Comparison of ENCODE assay signal across 34 cellular contexts in genomic region chr1:30242722-30243465, GRCh38.
DNase-seq lines count a peak whose midpoint lies in the region; ATAC-seq and TF ChIP-seq lines count a peak whose summit lies in the region.
"Had no signal": no experiment of that assay in that cellular context is flagged by ENCODE, and none has a peak within 500 bp of the region (broad histone marks: within the 10 kb centered on the region; RNA-seq: fewer than 3 reads in every experiment).

No MANE protein-coding gene starts in this region.

- H3K36me3 ChIP-seq in breast epithelium (no peaks in the 10 kb centered on the region), prostate gland (no peaks in the 10 kb centered on the region)
- H3K36me3 ChIP-seq: ascending aorta, cardiac muscle cell, colonic mucosa, HAP-1 had no signal

- H3K27ac ChIP-seq in breast epithelium = no peak overlapping the region
- H3K27ac ChIP-seq in prostate gland = no peak overlapping the region
- H3K27ac ChIP-seq: A549, ascending aorta, cardiac muscle cell, colonic mucosa, epithelial cell of prostate, KMS-11, VCaP had no signal

- no peaks in the 10 kb centered on the region for H3K4me1 Mint-ChIP-seq in MCF 10A (ENCODE audit: insufficient read depth, unreplicated experiment)
- H3K4me1 Mint-ChIP-seq: activated naive CD8-positive, alpha-beta T cell treated with anti-CD3 and anti-CD28 coated beads, Interleukin-2, amount 10 ng/mL, durations not matched to agents 7 days and 5 days; B cell; immature natural killer cell had no signal

- H3K4me3 ChIP-seq in breast epithelium = no peak overlapping the region
- H3K4me3 ChIP-seq in prostate gland = no peak overlapping the region
- H3K4me3 ChIP-seq: A549, ascending aorta, cardiac muscle cell, colonic mucosa, HAP-1 had no signal

- H3K36me3 Mint-ChIP-seq in MCF 10A (ENCODE audit: insufficient read depth, unreplicated experiment) = no peaks in the 10 kb centered on the region
- H3K36me3 Mint-ChIP-seq: activated naive CD8-positive, alpha-beta T cell treated with anti-CD3 and anti-CD28 coated beads, Interleukin-2, amount 10 ng/mL, durations not matched to agents 7 days and 5 days; CD4-positive, alpha-beta memory T cell; immature natural killer cell had no signal

- H3K9me3 ChIP-seq in breast epithelium = no peaks in the 10 kb centered on the region
- H3K9me3 ChIP-seq in prostate gland = no peaks in the 10 kb centered on the region
- H3K9me3 ChIP-seq: A549, ascending aorta, colonic mucosa, HAP-1 had no signal

- TF ChIP-seq CTCF in MCF 10A (IDR thresholded peaks at IDR 0.05; ENCODE audit: unreplicated experiment) (no peak), breast epithelium (IDR thresholded peaks at IDR 0.05) (no peak), prostate gland (IDR thresholded peaks at IDR 0.05) (no peak)

- ATAC-seq in SK-N-SH treated with all-trans-retinoic acid at 6 μM for 48 hours = no peak
- ATAC-seq in GM19397 (IDR thresholded peaks at IDR 0.05; ENCODE audit: unreplicated experiment) = no peak
- ATAC-seq: A549; activated T-cell treated with anti-CD3 and anti-CD28 coated beads, Interleukin-2, amount 50 U/mL, for 4 hours; left colon; right cardiac atrium; stimulated activated naive CD8-positive, alpha-beta T cell treated with anti-CD3 and anti-CD28 coated beads, Interleukin-15, Interleukin-2, amounts not matched to agents 100 U/mL and 50 U/mL, for 24 hours had no signal

- H3K4me3 Mint-ChIP-seq in MCF 10A (ENCODE audit: unreplicated experiment) = no peak overlapping the region
- H3K4me3 Mint-ChIP-seq: activated naive CD8-positive, alpha-beta T cell treated with anti-CD3 and anti-CD28 coated beads, Interleukin-2, amount 10 ng/mL, durations not matched to agents 7 days and 5 days; activated T-cell treated with anti-CD3 and anti-CD28 coated beads, Interleukin-2, amount 50 U/mL, for 4 hours; B cell; immature natural killer cell had no signal

- peaks cover 78% of the 10 kb centered on the region for H3K27me3 Mint-ChIP-seq in MCF 10A (ENCODE audit: insufficient read depth, unreplicated experiment)

- WGBS in prostate gland = 65% methylated on average over 5 of the region's 5 CpGs

- H3K4me1 ChIP-seq in breast epithelium (no peaks in the 10 kb centered on the region), prostate gland (replicated peaks) (no peaks in the 10 kb centered on the region)
- H3K4me1 ChIP-seq: A549, ascending aorta, colonic mucosa, HAP-1 had no signal

- POLR2A ChIA-PET in MCF 10A (lab: Yijun Ruan, JAX) = no interaction called here

- no peak for TF ChIP-seq POLR2A in breast epithelium (IDR thresholded peaks at IDR 0.05)
- no peak for TF ChIP-seq POLR2A in prostate gland (IDR thresholded peaks at IDR 0.05)

- intact Hi-C loops in MCF 10A (cut with micrococcal nuclease) (no loop called here), breast epithelium (cut with DNase I; ENCODE audit: low total_unique reads) (no loop called here), prostate gland (cut with DNase I) (no loop called here)

- no peaks in the 10 kb centered on the region for H3K9me3 Mint-ChIP-seq in MCF 10A (ENCODE audit: unreplicated experiment)
- H3K9me3 Mint-ChIP-seq: activated naive CD8-positive, alpha-beta T cell treated with anti-CD3 and anti-CD28 coated beads, Interleukin-2, amount 10 ng/mL, durations not matched to agents 7 days and 5 days had no signal

- CTCF ChIA-PET in MCF 10A (lab: Yijun Ruan, JAX) = interaction anchor here (0.6 to 1.2 kb wide), 2 partner anchors 12 to 363 kb away, joined by 3 to 4 read pairs; no protein-coding TSS in a partner anchor

- no peak overlapping the region for H3K27ac Mint-ChIP-seq in MCF 10A (ENCODE audit: low read depth, unreplicated experiment)
- H3K27ac Mint-ChIP-seq: activated naive CD8-positive, alpha-beta T cell treated with anti-CD3 and anti-CD28 coated beads, Interleukin-2, amount 10 ng/mL, durations not matched to agents 7 days and 5 days; B cell; CD4-positive, alpha-beta memory T cell; immature natural killer cell had no signal

- no TSS peak for BruUV-seq in MCF 10A (replicated peaks; lab: Mats Ljungman, UMichigan)

- H3K27me3 ChIP-seq in breast epithelium (no peaks in the 10 kb centered on the region), prostate gland (replicated peaks; ENCODE audit: insufficient read depth) (peaks cover 2% of the 10 kb centered on the region)
- H3K27me3 ChIP-seq: ascending aorta, cardiac muscle cell had no signal

- peak; percentile 2 for DNase-seq in MCF 10A (ENCODE audit: unreplicated experiment)
- DNase-seq in breast epithelium (ENCODE audit: low spot score in 2 of 2) = no peak
- peak; percentile 70 for DNase-seq in NCI-H345 treated with DMSO at 0.1 percent for 48 hours (lab: John Stamatoyannopoulos, UW; ENCODE audit: unreplicated experiment)
- DNase-seq in left kidney (ENCODE audit: low read depth, low spot score) = peak; percentile 35
- no peak for DNase-seq in prostate gland (ENCODE audit: low spot score)
- DNase-seq in activated T-cell treated with anti-CD3 and anti-CD28 coated beads for 4 hours = no peak
- DNase-seq: activated CD4-positive, alpha-beta T cell treated with anti-CD3 and anti-CD28 coated beads for 48 hours; activated gamma-delta T cell treated with Interleukin-2 at 50 U/mL for 16 hours; activated naive CD8-positive, alpha-beta T cell treated with anti-CD3 and anti-CD28 coated beads, Interleukin-2, amount 10 ng/mL, durations not matched to agents 7 days and 5 days; activated T-cell treated with anti-CD3 and anti-CD28 coated beads, Interleukin-2, amount 50 U/mL, for 4 hours; CD4-positive, alpha-beta memory T cell; colonic mucosa; effector CD8-positive, alpha-beta T cell; EL; hypothalamus; immature natural killer cell; left colon; mesenchymal stem cell; NCI-H1694; NCI-H524 treated with DMSO at 0.1 percent for 48 hours; right cardiac atrium; stimulated activated CD4-positive, alpha-beta T cell treated with anti-CD3 and anti-CD28 coated beads, Interleukin-1b, Interleukin-23, amount 100 ng/mL, for 48 hours; stimulated activated naive CD8-positive, alpha-beta T cell treated with anti-CD3 and anti-CD28 coated beads, Interleukin-15, Interleukin-2, amounts not matched to agents 100 U/mL and 50 U/mL, for 24 hours; T-helper 9 cell had no signal

TF ChIP-seq in SK-N-SH treated with all-trans-retinoic acid at 6 μM for 48 hours, 23 proteins besides CTCF, POLR2A, EP300 and RAD21 (continues in another document):
- TF ChIP-seq PPARA (CRISPR knock-in tag; IDR thresholded peaks at IDR 0.05; ENCODE audit: borderline replicate concordance) (no peak), GLIS3 (CRISPR knock-in tag; IDR thresholded peaks at IDR 0.05) (no peak), ZNF8 (CRISPR knock-in tag; IDR thresholded peaks at IDR 0.05) (no peak), ISL1 (CRISPR knock-in tag; IDR thresholded peaks at IDR 0.05) (no peak), POU6F1 (CRISPR knock-in tag; IDR thresholded peaks at IDR 0.05; ENCODE audit: borderline replicate concordance, low read depth) (no peak), CSRNP3 (CRISPR knock-in tag; IDR thresholded peaks at IDR 0.05) (no peak), CSDC2 (CRISPR knock-in tag; IDR thresholded peaks at IDR 0.05) (no peak), OSR1 (CRISPR knock-in tag; IDR thresholded peaks at IDR 0.05) (no peak), TOX (CRISPR knock-in tag; IDR thresholded peaks at IDR 0.05; ENCODE audit: borderline replicate concordance) (no peak), ZNF565 (CRISPR knock-in tag; conservative IDR thresholded peaks at IDR 0.05; ENCODE audit: low read depth) (no peak), ZFP30 (CRISPR knock-in tag; IDR thresholded peaks at IDR 0.05) (no peak), ESRRG (CRISPR knock-in tag; IDR thresholded peaks at IDR 0.05) (no peak), SNAI2 (CRISPR knock-in tag; IDR thresholded peaks at IDR 0.05) (no peak), ARNTL (CRISPR knock-in tag; IDR thresholded peaks at IDR 0.05; ENCODE audit: borderline replicate concordance, low read depth) (no peak), ZC3H10 (CRISPR knock-in tag; IDR thresholded peaks at IDR 0.05) (no peak), ZNF70 (CRISPR knock-in tag; IDR thresholded peaks at IDR 0.05) (no peak)

Comparison
In these comparisons a context has a peak if more than half of its experiments do, and no peak if none do; other contexts are left out.
1. DNase-seq: peak in MCF 10A (single experiment), NCI-H345 treated with DMSO at 0.1 percent for 48 hours (single experiment) and left kidney (single experiment); none in breast epithelium (0 of 2), prostate gland (single experiment) and activated T-cell treated with anti-CD3 and anti-CD28 coated beads for 4 hours (single experiment).